In the genomic region with DNA sequence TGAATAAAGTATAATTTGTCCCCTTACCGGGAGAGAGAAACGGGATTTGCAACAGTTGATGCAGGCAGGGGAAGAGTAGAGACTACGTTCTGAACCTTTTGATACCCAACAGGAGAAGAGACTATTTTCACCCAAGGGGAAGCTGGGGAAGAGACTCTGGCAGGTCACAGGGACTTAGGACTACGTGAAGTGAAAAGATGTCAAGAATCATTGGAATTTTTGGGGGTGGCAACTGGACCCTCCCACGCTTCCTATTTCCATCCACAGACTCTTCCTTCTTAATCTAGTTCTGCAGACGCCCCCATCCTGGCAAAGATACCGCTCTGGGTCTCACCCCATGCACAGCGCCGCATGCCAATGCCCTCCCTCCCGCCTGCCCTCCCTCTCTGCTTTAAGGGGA, we compare ENCODE assay signal across 19 cellular contexts. TPM values are rescaled to one million over a fixed set of nuclear protein-coding genes. Genes with fewer than 3 reads are reported as not detected.
"Had no signal": no experiment of that assay in that cellular context is flagged by ENCODE, and none has a peak within 500 bp of the region (broad histone marks: within the 10 kb centered on the region; RNA-seq: fewer than 3 reads in every experiment).

No MANE protein-coding gene starts in this region.

- H3K27ac ChIP-seq: SJSA1, SK-N-MC had no signal

- DNase-seq: KBM-7, MG63, NCI-H1092, NCI-H1436, NCI-H187, NCI-H2029, NCI-H2081 treated with DMSO at 0.1 percent for 48 hours, NCI-H2171, NCI-H226, NCI-H446, NCI-H510A treated with DMSO at 0.1 percent for 48 hours, NCI-H526, Right ventricle myocardium superior, RPMI8226, SIG-M5 had no signal

- H3K9me3 ChIP-seq: MG63, SJSA1 had no signal

- H3K27me3 ChIP-seq: SJSA1 had no signal

- H3K36me3 ChIP-seq: MG63, SJSA1 had no signal

- H3K4me1 ChIP-seq: SJSA1 had no signal

- H3K4me3 ChIP-seq: MG63, SJSA1, SK-N-MC had no signal

RNA-seq across cellular contexts. Expression of a gene that starts 13.8 kb away (rescaled TPM):
- total RNA-seq: HT-29, LHCN-M2, Right ventricle myocardium superior, SJSA1 had no signal

RNA-seq across cellular contexts. Expression of a gene that starts 35.6 kb away (rescaled TPM):
- total RNA-seq: HT-29, LHCN-M2, Right ventricle myocardium superior, SJSA1 had no signal

RNA-seq across cellular contexts. Expression of a gene that starts 38.1 kb away (rescaled TPM):
- total RNA-seq: HT-29, LHCN-M2, Right ventricle myocardium superior, SJSA1 had no signal
